In the genomic region with DNA sequence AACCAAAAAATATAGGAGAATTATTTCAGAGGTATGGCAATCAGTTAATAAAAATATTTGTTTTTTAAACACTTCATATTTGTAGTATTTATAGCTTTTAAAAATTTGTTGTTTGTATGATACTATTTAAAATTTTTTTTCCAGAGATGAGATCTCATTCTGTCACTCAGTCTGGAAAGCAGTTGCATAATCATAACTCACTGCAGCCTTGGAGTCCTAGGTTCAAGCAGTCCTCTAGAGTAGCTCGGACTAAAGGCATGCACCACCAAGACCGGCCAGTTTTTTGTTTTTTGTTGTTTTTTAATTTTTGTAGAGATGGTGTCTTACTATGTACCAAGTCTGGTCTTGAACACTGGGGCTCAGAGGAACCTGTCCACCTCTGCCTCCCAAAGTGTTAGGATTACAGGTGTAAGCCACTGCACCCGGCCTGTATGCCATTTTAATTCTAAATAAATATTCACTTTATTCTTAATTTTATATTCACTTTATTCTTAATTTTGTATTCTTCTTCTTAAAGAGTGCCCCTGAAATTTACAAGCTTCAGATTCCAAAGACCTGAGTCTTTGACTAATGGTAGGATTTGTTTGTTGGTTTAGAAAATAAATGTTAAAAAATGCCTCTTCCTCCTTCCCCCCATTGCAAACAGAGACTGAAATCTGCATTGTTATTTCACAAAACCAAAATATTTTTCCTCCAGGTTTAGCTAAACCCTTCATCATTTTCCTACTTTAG, we compare ENCODE assay signal across 12 cellular contexts. TPM values are rescaled to one million over a fixed set of nuclear protein-coding genes. Genes with fewer than 3 reads are reported as not detected.
A peak's percentile ranks its signal among the peaks of the same experiment; 100 is the strongest.
DNase-seq lines count a peak whose midpoint lies in the region; ATAC-seq and TF ChIP-seq lines count a peak whose summit lies in the region.
"Had no signal": no experiment of that assay in that cellular context is flagged by ENCODE, and none has a peak within 500 bp of the region (broad histone marks: within the 10 kb centered on the region; RNA-seq: fewer than 3 reads in every experiment).

No MANE protein-coding gene starts in this region.

- no peaks in the 10 kb centered on the region for H3K27me3 Mint-ChIP-seq in activated naive CD4-positive, alpha-beta T cell treated with anti-CD3 and anti-CD28 coated beads, Interleukin-2, amount 10 ng/mL, durations not matched to agents 7 days and 5 days
- no peaks in the 10 kb centered on the region for H3K27me3 Mint-ChIP-seq in activated T-helper 2 cell treated with anti-CD3 and anti-CD28 coated beads, Interferon-gamma antibody, Interleukin-2, Interleukin-4, amounts not matched to agents 10 μg/mL and 5 μg/mL and 100 μg/mL, durations not matched to agents 14 hours and 24 hours and 36 hours (ENCODE audit: low read depth)
- H3K27me3 Mint-ChIP-seq: brain had no signal

- peaks cover 96% of the 10 kb centered on the region for H3K4me1 Mint-ChIP-seq in activated naive CD4-positive, alpha-beta T cell treated with anti-CD3 and anti-CD28 coated beads, Interleukin-2, amount 10 ng/mL, durations not matched to agents 7 days and 5 days
- peaks cover 94% of the 10 kb centered on the region for H3K4me1 Mint-ChIP-seq in activated T-helper 2 cell treated with anti-CD3 and anti-CD28 coated beads, Interferon-gamma antibody, Interleukin-2, Interleukin-4, amounts not matched to agents 10 μg/mL and 5 μg/mL and 100 μg/mL, durations not matched to agents 14 hours and 24 hours and 36 hours (ENCODE audit: low read depth)
- H3K4me1 Mint-ChIP-seq: brain had no signal

- H3K9me3 ChIP-seq in left lung (no peaks in the 10 kb centered on the region), upper lobe of right lung (no peaks in the 10 kb centered on the region)

- peak overlapping the region; percentile 81 for H3K27ac Mint-ChIP-seq in activated naive CD4-positive, alpha-beta T cell treated with anti-CD3 and anti-CD28 coated beads, Interleukin-2, amount 10 ng/mL, durations not matched to agents 7 days and 5 days
- H3K27ac Mint-ChIP-seq in activated T-helper 2 cell treated with anti-CD3 and anti-CD28 coated beads, Interferon-gamma antibody, Interleukin-2, Interleukin-4, amounts not matched to agents 10 μg/mL and 5 μg/mL and 100 μg/mL, durations not matched to agents 14 hours and 24 hours and 36 hours = peak overlapping the region; percentile 81
- H3K27ac Mint-ChIP-seq: brain had no signal

- peaks cover 65% of the 10 kb centered on the region for H3K36me3 Mint-ChIP-seq in activated naive CD4-positive, alpha-beta T cell treated with anti-CD3 and anti-CD28 coated beads, Interleukin-2, amount 10 ng/mL, durations not matched to agents 7 days and 5 days
- H3K36me3 Mint-ChIP-seq in activated T-helper 2 cell treated with anti-CD3 and anti-CD28 coated beads, Interferon-gamma antibody, Interleukin-2, Interleukin-4, amounts not matched to agents 10 μg/mL and 5 μg/mL and 100 μg/mL, durations not matched to agents 14 hours and 24 hours and 36 hours (ENCODE audit: low read depth) = peaks cover 48% of the 10 kb centered on the region
- H3K36me3 Mint-ChIP-seq: brain had no signal

- H3K27me3 ChIP-seq in left lung (no peaks in the 10 kb centered on the region), upper lobe of right lung (no peaks in the 10 kb centered on the region)

- H3K4me1 ChIP-seq in left lung (peaks cover 45 to 98% of the 10 kb centered on the region in 2 donors), upper lobe of right lung (peaks cover 88% of the 10 kb centered on the region)
- H3K4me1 ChIP-seq: parathyroid adenoma had no signal

- intact Hi-C loops in activated T-helper 2 cell treated with anti-CD3 and anti-CD28 coated beads, Interferon-gamma antibody, Interleukin-2, Interleukin-4, amounts not matched to agents 10 μg/mL and 5 μg/mL and 100 μg/mL, durations not matched to agents 14 hours and 24 hours and 36 hours (cut with micrococcal nuclease) = loop anchor here (5.0 kb wide), 1 partner anchor 1142 kb away; no protein-coding TSS in a partner anchor
- intact Hi-C loops in left lung (cut with DNase I) = no loop called here
- intact Hi-C loops in upper lobe of right lung (cut with DNase I) = no loop called here

- DNase-seq in activated naive CD4-positive, alpha-beta T cell treated with anti-CD3 and anti-CD28 coated beads, Interleukin-2, amount 10 ng/mL, durations not matched to agents 7 days and 5 days = no peak
- DNase-seq in activated naive CD4-positive, alpha-beta T cell (lab: John Stamatoyannopoulos, UW) = no peak
- no peak for DNase-seq in activated T-helper 2 cell treated with anti-CD3 and anti-CD28 coated beads, Interferon-gamma antibody, Interleukin-2, Interleukin-4, amounts not matched to agents 10 μg/mL and 5 μg/mL and 100 μg/mL, durations not matched to agents 14 hours and 24 hours and 36 hours (ENCODE audit: low spot score)
- DNase-seq in left lung = no peak
- no peak for DNase-seq in upper lobe of right lung
- DNase-seq in kidney tubule cell (ENCODE audit: low spot score) = no peak
- no peak for DNase-seq in HUDEP-2 (lab: John Stamatoyannopoulos, UW; ENCODE audit: unreplicated experiment in 76 of 76)
- DNase-seq: activated CD4-positive, alpha-beta T cell treated with anti-CD3 and anti-CD28 coated beads for 1 hour had no signal

- peak overlapping the region; percentile 66 for H3K4me3 Mint-ChIP-seq in activated naive CD4-positive, alpha-beta T cell treated with anti-CD3 and anti-CD28 coated beads, Interleukin-2, amount 10 ng/mL, durations not matched to agents 7 days and 5 days
- H3K4me3 Mint-ChIP-seq in activated T-helper 2 cell treated with anti-CD3 and anti-CD28 coated beads, Interferon-gamma antibody, Interleukin-2, Interleukin-4, amounts not matched to agents 10 μg/mL and 5 μg/mL and 100 μg/mL, durations not matched to agents 14 hours and 24 hours and 36 hours (ENCODE audit: low read depth) = peak overlapping the region; percentile 65
- H3K4me3 Mint-ChIP-seq: brain had no signal

- H3K36me3 ChIP-seq in left lung (peaks cover 0 to 5% of the 10 kb centered on the region in 2 donors), upper lobe of right lung (peaks cover 5% of the 10 kb centered on the region)

- CTCF ChIA-PET in activated naive CD4-positive, alpha-beta T cell treated with anti-CD3 and anti-CD28 coated beads, Interleukin-2, amount 10 ng/mL, durations not matched to agents 7 days and 5 days (lab: Charles Lee) = interaction anchor here (1.8 to 2.9 kb wide), 3 partner anchors 13 to 77 kb away, joined by 6 to 7 read pairs (median 7); no protein-coding TSS in a partner anchor

- TF ChIP-seq CTCF in left lung (IDR thresholded peaks at IDR 0.05) = no peak
- TF ChIP-seq CTCF in upper lobe of right lung (IDR thresholded peaks at IDR 0.05) = no peak

- H3K27ac ChIP-seq in left lung (peak overlapping the region; percentile 13 to 42), upper lobe of right lung (peak overlapping the region; percentile 14)
- H3K27ac ChIP-seq: parathyroid adenoma had no signal

- peaks cover 5% of the 10 kb centered on the region for H3K9me3 Mint-ChIP-seq in activated naive CD4-positive, alpha-beta T cell treated with anti-CD3 and anti-CD28 coated beads, Interleukin-2, amount 10 ng/mL, durations not matched to agents 7 days and 5 days
- H3K9me3 Mint-ChIP-seq in activated T-helper 2 cell treated with anti-CD3 and anti-CD28 coated beads, Interferon-gamma antibody, Interleukin-2, Interleukin-4, amounts not matched to agents 10 μg/mL and 5 μg/mL and 100 μg/mL, durations not matched to agents 14 hours and 24 hours and 36 hours = no peaks in the 10 kb centered on the region

- ATAC-seq in left lung (peak; percentile 53), upper lobe of right lung (peak; percentile 23), HG02642 (IDR thresholded peaks at IDR 0.05; ENCODE audit: poor library complexity, unreplicated experiment) (no peak)
- ATAC-seq: esophagus mucosa had no signal

- H3K4me3 ChIP-seq in left lung (no peak overlapping the region), upper lobe of right lung (no peak overlapping the region)

RNA-seq across cellular contexts. Expression of gene TGFBR2, which starts 9.4 kb away (rescaled TPM):
- 19.5 and 19.8 TPM in 2 replicates for total RNA-seq in activated T-helper 2 cell treated with anti-CD3 and anti-CD28 coated beads, Interferon-gamma antibody, Interleukin-2, Interleukin-4, amounts not matched to agents 10 μg/mL and 5 μg/mL and 100 μg/mL, durations not matched to agents 14 hours and 24 hours and 36 hours
- 100 to 1,000 TPM; 240 to 269 TPM for total RNA-seq in left lung
- total RNA-seq in upper lobe of right lung = 329 TPM

Comparison
In these comparisons a context has a peak if more than half of its experiments do, and no peak if none do; other contexts are left out.
1. RNA of gene TGFBR2, which starts 9.4 kb away (total RNA-seq): 329 TPM in upper lobe of right lung (single experiment) and 240 to 269 TPM in left lung; 19.5 to 19.8 TPM in activated T-helper 2 cell treated with anti-CD3 and anti-CD28 coated beads, Interferon-gamma antibody, Interleukin-2, Interleukin-4, amounts not matched to agents 10 μg/mL and 5 μg/mL and 100 μg/mL, durations not matched to agents 14 hours and 24 hours and 36 hours; every median in the first group is over 10 times any median in the second.